25 cellular contexts compared by ENCODE assay signal in the genomic region with DNA sequence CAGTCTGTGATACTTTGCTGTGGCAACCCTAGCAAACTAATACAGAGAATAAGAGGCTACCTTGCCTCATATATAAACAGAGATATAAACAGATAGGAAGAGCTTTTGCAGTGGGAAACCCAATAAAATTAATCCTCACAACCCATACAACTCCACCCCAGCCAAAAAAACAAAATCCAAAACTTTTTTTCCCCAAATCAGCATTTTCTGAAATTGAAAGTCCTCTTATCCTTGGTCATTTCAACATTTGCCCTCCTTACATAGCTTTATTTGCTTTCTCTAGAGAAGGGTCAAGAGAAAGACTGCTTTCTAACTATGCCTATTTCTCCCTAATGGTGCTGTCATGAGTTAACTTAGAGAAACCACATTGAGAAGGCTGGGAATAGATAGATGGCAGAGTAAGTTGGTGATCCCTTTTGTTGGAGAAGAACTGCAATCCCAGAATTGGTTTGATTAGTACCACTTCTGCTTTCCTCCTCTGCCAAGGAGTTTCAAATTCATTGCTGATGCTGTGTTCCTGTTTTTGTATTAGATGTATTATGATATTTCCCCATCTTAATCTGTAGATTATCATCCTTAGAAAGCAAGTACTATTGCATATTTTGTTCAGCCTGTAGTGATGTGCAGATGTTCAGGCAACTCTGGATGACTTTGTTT.
DNase-seq lines count a peak whose midpoint lies in the region; ATAC-seq, FAIRE-seq and TF ChIP-seq lines count a peak whose summit lies in the region.
"Had no signal": no experiment of that assay in that cellular context is flagged by ENCODE, and none has a peak within 500 bp of the region (broad histone marks: within the 10 kb centered on the region; RNA-seq: fewer than 3 reads in every experiment).

No MANE protein-coding gene starts in this region.

- TF ChIP-seq POLR2A in GM12891 (IDR thresholded peaks at IDR 0.05; ENCODE audit: low read depth, low read length), result no peak
- no peak for TF ChIP-seq POLR2A in lower leg skin (IDR thresholded peaks at IDR 0.05)

- peaks cover 16% of the 10 kb centered on the region for H3K4me1 Mint-ChIP-seq in stimulated activated effector memory CD8-positive, alpha-beta T cell treated with anti-CD3 and anti-CD28 coated beads, Interleukin-12 subunit alpha, Interleukin-12 subunit beta, amount 100 ng/mL, for 72 hours

- peak; percentile 52 for FAIRE-seq in GM12891 (lab: Jason Lieb, UNC)
- FAIRE-seq: endometrium, pancreas had no signal

- no peak for ATAC-seq in stimulated activated effector memory CD8-positive, alpha-beta T cell treated with anti-CD3 and anti-CD28 coated beads, Interleukin-12 subunit alpha, Interleukin-12 subunit beta, amount 100 ng/mL, for 72 hours
- no peak for ATAC-seq in HG03095 (IDR thresholded peaks at IDR 0.05; ENCODE audit: unreplicated experiment)
- ATAC-seq: activated naive CD4-positive, alpha-beta T cell treated with anti-CD3 and anti-CD28 coated beads, Interleukin-2, amount 50 U/mL, for 72 hours; gastroesophageal sphincter; left lung; pancreas; stimulated activated memory B cell treated with anti-CD40 and anti-IgM and Interleukin-4, amounts not matched to agents 10 μg/mL and 1 μg/mL and 100 μg/mL, for 72 hours; WTC11 had no signal

- DNase-seq in GM12891 (ENCODE audit: insufficient read length, low spot score), result no peak
- DNase-seq in NAMALWA (ENCODE audit: low spot score), result peak; percentile 26
- DNase-seq in SKM-1 treated with dmso at 0.1 percent for 144 hours (lab: John Stamatoyannopoulos, UW; ENCODE audit: unreplicated experiment), result peak; percentile 50
- DNase-seq in stimulated activated effector memory CD8-positive, alpha-beta T cell treated with anti-CD3 and anti-CD28 coated beads, Interleukin-12 subunit alpha, Interleukin-12 subunit beta, amount 100 ng/mL, for 72 hours (ENCODE audit: low spot score in 2 of 2), result no peak
- DNase-seq in lower leg skin (ENCODE audit: low spot score in 2 of 2), result no peak
- no peak for DNase-seq in activated CD4-positive, alpha-beta T cell treated with anti-CD3 and anti-CD28 coated beads for 48 hours
- DNase-seq: aorta; GF-D8; hypothalamus; Karpas-422; left lung; midbrain; NCI-H1105 treated with DMSO at 0.1 percent for 48 hours; NCI-H2081; NCI-H446 treated with DMSO at 0.1 percent for 48 hours; pancreas; stimulated activated CD4-positive, alpha-beta T cell treated with anti-CD3 and anti-CD28 coated beads, Interleukin-2, amount 100 ng/mL, for 48 hours had no signal

- no peak overlapping the region for H3K4me3 ChIP-seq in lower leg skin (ENCODE audit: low read depth, poor library complexity, severe bottlenecking)
- H3K4me3 ChIP-seq: cardiac muscle cell, gastroesophageal sphincter, left lung, pancreas, vagina had no signal

- H3K27ac Mint-ChIP-seq in stimulated activated effector memory CD8-positive, alpha-beta T cell treated with anti-CD3 and anti-CD28 coated beads, Interleukin-12 subunit alpha, Interleukin-12 subunit beta, amount 100 ng/mL, for 72 hours, result peak overlapping the region; percentile 3
- H3K27ac Mint-ChIP-seq: stimulated activated memory B cell treated with anti-CD40 and anti-IgM and Interleukin-4, amounts not matched to agents 10 μg/mL and 1 μg/mL and 100 μg/mL, for 72 hours had no signal

- H3K9me3 Mint-ChIP-seq in stimulated activated effector memory CD8-positive, alpha-beta T cell treated with anti-CD3 and anti-CD28 coated beads, Interleukin-12 subunit alpha, Interleukin-12 subunit beta, amount 100 ng/mL, for 72 hours, result no peaks in the 10 kb centered on the region
- H3K9me3 Mint-ChIP-seq: activated naive CD4-positive, alpha-beta T cell treated with anti-CD3 and anti-CD28 coated beads, Interleukin-2, amount 50 U/mL, for 72 hours; stimulated activated memory B cell treated with anti-CD40 and anti-IgM and Interleukin-4, amounts not matched to agents 10 μg/mL and 1 μg/mL and 100 μg/mL, for 72 hours had no signal

- intact Hi-C loops in lower leg skin (cut with DNase I; ENCODE audit: low total_unique reads), result no loop called here

- H3K4me3 Mint-ChIP-seq in stimulated activated effector memory CD8-positive, alpha-beta T cell treated with anti-CD3 and anti-CD28 coated beads, Interleukin-12 subunit alpha, Interleukin-12 subunit beta, amount 100 ng/mL, for 72 hours, result no peak overlapping the region
- H3K4me3 Mint-ChIP-seq: stimulated activated memory B cell treated with anti-CD40 and anti-IgM and Interleukin-4, amounts not matched to agents 10 μg/mL and 1 μg/mL and 100 μg/mL, for 72 hours; WTC11 had no signal

- no peaks in the 10 kb centered on the region for H3K36me3 Mint-ChIP-seq in stimulated activated effector memory CD8-positive, alpha-beta T cell treated with anti-CD3 and anti-CD28 coated beads, Interleukin-12 subunit alpha, Interleukin-12 subunit beta, amount 100 ng/mL, for 72 hours
- H3K36me3 Mint-ChIP-seq: stimulated activated memory B cell treated with anti-CD40 and anti-IgM and Interleukin-4, amounts not matched to agents 10 μg/mL and 1 μg/mL and 100 μg/mL, for 72 hours; WTC11 had no signal

- no peak for TF ChIP-seq CTCF in lower leg skin (IDR thresholded peaks at IDR 0.05)

TF ChIP-seq in GM12891, 5 proteins besides CTCF, POLR2A, EP300 and RAD21:
- TF ChIP-seq POU2F2 (IDR thresholded peaks at IDR 0.05; ENCODE audit: low read depth, low read length), result no peak
- TF ChIP-seq SPI1 (IDR thresholded peaks at IDR 0.05; ENCODE audit: low read depth, low read length), result peak; percentile 94

Comparison
In these comparisons a context has a peak if more than half of its experiments do, and no peak if none do; other contexts are left out.
1. DNase-seq: peak in NAMALWA (single experiment) and SKM-1 treated with dmso at 0.1 percent for 144 hours (single experiment); none in GM12891 (single experiment), stimulated activated effector memory CD8-positive, alpha-beta T cell treated with anti-CD3 and anti-CD28 coated beads, Interleukin-12 subunit alpha, Interleukin-12 subunit beta, amount 100 ng/mL, for 72 hours (0 of 2), lower leg skin (0 of 2) and activated CD4-positive, alpha-beta T cell treated with anti-CD3 and anti-CD28 coated beads for 48 hours (single experiment).